8 cellular contexts compared by ENCODE assay signal in genomic region chrX:24054182-24055042, GRCh38. TPM values are rescaled to one million over a fixed set of nuclear protein-coding genes. Genes with fewer than 3 reads are reported as not detected.
DNase-seq lines count a peak whose midpoint lies in the region; ATAC-seq and TF ChIP-seq lines count a peak whose summit lies in the region.

Gene EIF2S3, plus strand, starts transcription at chrX:24054956. Its CDS starts 13 bp downstream, at chrX:24054969.

- 0 to 1% methylated on average over 19 to 55 of the region's 57 CpGs for WGBS in testis, 2 donors

- H3K27me3 ChIP-seq in testis, result no peaks in the 10 kb centered on the region

- no peaks in the 10 kb centered on the region for H3K36me3 ChIP-seq in testis (ENCODE audit: low read depth, missing control alignments)

- peak within 1 kb of the TSS; percentile 79 to 88 for H3K27ac ChIP-seq in testis

- H3K9me3 ChIP-seq in testis, result no peaks in the 10 kb centered on the region

- TF ChIP-seq CTCF in GM12864 (IDR thresholded peaks at IDR 0.05; ENCODE audit: low read depth, low read length, missing control alignments), result peak; percentile 62
- peak; percentile 32 to 51 (median 48) for TF ChIP-seq CTCF in testis (IDR thresholded peaks at IDR 0.05)

- peak; percentile 92 for DNase-seq in GM12864 (ENCODE audit: low read depth)
- DNase-seq in NCI-H1092 treated with DMSO at 0.1 percent for 48 hours (lab: John Stamatoyannopoulos, UW), result peak; percentile 98
- DNase-seq in activated naive CD4-positive, alpha-beta T cell treated with anti-CD3 and anti-CD28 coated beads, Interleukin-2, amount 50 U/mL, for 16 hours, result peak; percentile 86
- DNase-seq in globus pallidus (ENCODE audit: low spot score), result peak; percentile 93
- peak; percentile 81 for DNase-seq in occipital lobe (lab: John Stamatoyannopoulos, UW)
- peak; percentile 89 for DNase-seq in testis

- H3K4me3 ChIP-seq in GM12864 (ENCODE audit: low read depth, low read length), result no peak within 1 kb of the TSS
- peak within 1 kb of the TSS; percentile 66 to 76 for H3K4me3 ChIP-seq in testis

- TF ChIP-seq POLR2A in testis (IDR thresholded peaks at IDR 0.05), result no peak

- peak; percentile 91 for ATAC-seq in HG02610 (IDR thresholded peaks at IDR 0.05; ENCODE audit: unreplicated experiment)
- peak; percentile 96 for ATAC-seq in SK-N-SH treated with all-trans-retinoic acid at 6 μM for 48 hours

- intact Hi-C loops in testis (cut with DNase I; ENCODE audit: low total_unique reads), result no loop called here

- H3K4me1 ChIP-seq in testis, result no peaks in the 10 kb centered on the region

TF ChIP-seq in SK-N-SH treated with all-trans-retinoic acid at 6 μM for 48 hours, 23 proteins besides CTCF, POLR2A, EP300 and RAD21:
- TF ChIP-seq PPARA (CRISPR knock-in tag; IDR thresholded peaks at IDR 0.05; ENCODE audit: borderline replicate concordance) (no peak), BACH2 (CRISPR knock-in tag; IDR thresholded peaks at IDR 0.05; ENCODE audit: borderline replicate concordance) (no peak), TCF4 (CRISPR knock-in tag; IDR thresholded peaks at IDR 0.05; ENCODE audit: borderline replicate concordance) (no peak), ESRRG (CRISPR knock-in tag; IDR thresholded peaks at IDR 0.05) (no peak), POU6F1 (CRISPR knock-in tag; IDR thresholded peaks at IDR 0.05; ENCODE audit: borderline replicate concordance, low read depth) (no peak), SNAI2 (CRISPR knock-in tag; IDR thresholded peaks at IDR 0.05) (no peak)

RNA-seq across cellular contexts. Expression of gene EIF2S3, which starts in this region (rescaled TPM):
- total RNA-seq in occipital lobe (313 TPM), testis (10 to 100 TPM; 65.4 to 66.5 TPM)
- polyA plus RNA-seq in testis (ENCODE audit: insufficient read depth, low read depth, low replicate concordance), result 44.0 TPM
